ENCODE assay signal across 9 cellular contexts in the genomic region with DNA sequence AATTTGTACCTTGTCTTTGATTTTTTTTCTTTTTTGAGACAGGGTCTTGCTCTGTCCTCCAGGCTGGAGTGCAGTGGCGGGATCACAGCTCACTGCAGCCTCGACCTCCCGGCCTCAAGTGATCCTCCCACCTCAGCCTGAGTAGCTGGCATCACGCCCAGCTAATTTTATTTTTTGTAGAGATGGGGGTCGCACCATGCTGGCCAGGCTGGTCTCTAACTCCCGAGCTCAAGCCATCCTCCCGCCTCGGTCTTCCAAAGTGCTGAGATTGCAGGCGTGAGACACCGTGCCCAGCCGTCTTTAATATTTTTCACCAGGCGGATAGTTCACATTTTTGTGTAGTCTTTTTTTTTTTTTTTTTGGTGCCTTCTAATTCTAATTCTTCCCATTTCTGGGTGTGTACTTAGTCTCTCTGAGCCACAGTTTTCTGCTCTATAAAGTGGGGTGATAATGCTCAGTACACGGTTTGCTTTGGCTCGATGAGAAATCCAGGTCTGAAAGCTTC. TPM values are rescaled to one million over a fixed set of nuclear protein-coding genes. Genes with fewer than 3 reads are reported as not detected.
A peak's percentile ranks its signal among the peaks of the same experiment; 100 is the strongest.
DNase-seq lines count a peak whose midpoint lies in the region; ATAC-seq, FAIRE-seq and TF ChIP-seq lines count a peak whose summit lies in the region.
"Had no signal": no experiment of that assay in that cellular context is flagged by ENCODE, and none has a peak within 500 bp of the region (broad histone marks: within the 10 kb centered on the region; RNA-seq: fewer than 3 reads in every experiment).

No MANE protein-coding gene starts in this region.

- H2AFZ ChIP-seq in GM23248, result peak overlapping the region; percentile 86
- H2AFZ ChIP-seq in SU-DHL-6 (ENCODE audit: low read depth, low read length, severe bottlenecking), result peak overlapping the region; percentile 66

- peaks cover 3% of the 10 kb centered on the region; the same call in 1 of the 2 replicates for H4K20me1 ChIP-seq in GM23248 (ENCODE audit: insufficient read depth)
- H4K20me1 ChIP-seq in SU-DHL-6 (ENCODE audit: low read depth, low read length), result no peaks in the 10 kb centered on the region

- H3K79me2 ChIP-seq in GM23248 (ENCODE audit: insufficient read depth) (peaks cover 43% of the 10 kb centered on the region), SU-DHL-6 (ENCODE audit: insufficient read depth, low read length) (peaks cover 37% of the 10 kb centered on the region)

- H3K4me1 ChIP-seq in GM23248 (ENCODE audit: insufficient read depth) (peaks cover 12% of the 10 kb centered on the region), gastrocnemius medialis (peaks cover 24% of the 10 kb centered on the region in 2 donors)

- H3K27me3 ChIP-seq in GM23248 (replicated peaks; ENCODE audit: insufficient read depth), result no peaks in the 10 kb centered on the region
- H3K27me3 ChIP-seq in SU-DHL-6 (ENCODE audit: low read length), result no peaks in the 10 kb centered on the region
- no peaks in the 10 kb centered on the region for H3K27me3 ChIP-seq in gastrocnemius medialis

- intact Hi-C loops in gastrocnemius medialis (cut with DNase I; ENCODE audit: low total_unique reads), result loop anchor here (1.0 to 2.0 kb wide), 3 partner anchors 59 to 132 kb away; partner anchors contain the start of genes BRK1 and SEC13

- FAIRE-seq in urothelium cell line (lab: Jason Lieb, UNC), result no peak

- ATAC-seq in gastrocnemius medialis, result peak in 1 of 2 donors; percentile 3
- ATAC-seq in HG03565 (IDR thresholded peaks at IDR 0.05; ENCODE audit: unreplicated experiment), result no peak
- no peak for ATAC-seq in GM18861 (IDR thresholded peaks at IDR 0.05; ENCODE audit: unreplicated experiment)
- no peak for ATAC-seq in GM21528 (IDR thresholded peaks at IDR 0.05; ENCODE audit: low FRiP score, unreplicated experiment)

- H3K9me2 ChIP-seq in GM23248 (ENCODE audit: insufficient read depth) (no peaks in the 10 kb centered on the region), SU-DHL-6 (replicated peaks; ENCODE audit: insufficient read depth, low read length) (no peaks in the 10 kb centered on the region)

- no peaks in the 10 kb centered on the region for H3K9me3 ChIP-seq in GM23248 (ENCODE audit: low read depth)
- H3K9me3 ChIP-seq in SU-DHL-6 (ENCODE audit: insufficient read depth, low read length), result peaks cover 19% of the 10 kb centered on the region; the same call in 1 of the 2 replicates
- no peaks in the 10 kb centered on the region for H3K9me3 ChIP-seq in gastrocnemius medialis

- no peaks in the 10 kb centered on the region; the same call in 1 of the 2 replicates for H3F3A ChIP-seq in GM23248 (ENCODE audit: insufficient read depth)
- H3F3A ChIP-seq in SU-DHL-6 (ENCODE audit: insufficient read depth), result 0 out of 2 replicates have a peak, but pooled peaks cover 7% of the 10 kb centered on the region

- no peak for TF ChIP-seq POLR2A in gastrocnemius medialis (IDR thresholded peaks at IDR 0.05)

- DNase-seq in GM23248, result no peak
- no peak for DNase-seq in fibroblast of the aortic adventitia (ENCODE audit: low read depth)
- no peak for DNase-seq in gastrocnemius medialis
- DNase-seq in urothelium cell line (ENCODE audit: low spot score), result no peak

- in situ Hi-C loops in GM23248 (cut with MboI) (no loop called here), gastrocnemius medialis (cut with MboI; ENCODE audit: low sequenced_read_pairs in 4 of 4) (no loop called here)

- H3K27ac ChIP-seq in GM23248 (peak overlapping the region; percentile 72), SU-DHL-6 (ENCODE audit: low read depth, low read length) (peak overlapping the region; percentile 49), gastrocnemius medialis (peak overlapping the region; percentile 77 to 96 (median 84))

- peak overlapping the region; percentile 98 for H3K4me2 ChIP-seq in GM23248 (ENCODE audit: unreplicated experiment)
- peak overlapping the region; percentile 64 for H3K4me2 ChIP-seq in SU-DHL-6 (ENCODE audit: low read depth, low read length, poor library complexity, severe bottlenecking)

- no peaks in the 10 kb centered on the region for H3K36me3 ChIP-seq in GM23248 (ENCODE audit: low read depth)
- H3K36me3 ChIP-seq in SU-DHL-6 (ENCODE audit: low read length), result no peaks in the 10 kb centered on the region; the same call in 1 of the 2 replicates
- H3K36me3 ChIP-seq in gastrocnemius medialis, result peaks cover 0 to 33% of the 10 kb centered on the region in 2 donors

- WGBS in GM23248 (ENCODE audit: low coverage in 1 of 2, low lambda C conversion rate in 2 of 2, missing lambda C conversion rate in 2 of 2), 2 experiments, result 15 to 18% methylated on average over 14 of the region's 14 CpGs

- no peak for TF ChIP-seq CTCF in SU-DHL-6 (IDR thresholded peaks at IDR 0.05; ENCODE audit: insufficient read depth, low read length, poor library complexity, severe bottlenecking)
- TF ChIP-seq CTCF in fibroblast of the aortic adventitia (IDR thresholded peaks at IDR 0.05; ENCODE audit: insufficient read depth, low read length), result no peak
- TF ChIP-seq CTCF in gastrocnemius medialis (IDR thresholded peaks at IDR 0.05 in 4 of 5, conservative IDR thresholded peaks at IDR 0.05 in 1 of 5), result no peak

- H3K9ac ChIP-seq in GM23248 (peak overlapping the region; percentile 91), SU-DHL-6 (ENCODE audit: low read length) (peak overlapping the region; percentile 42)

- H3K4me3 ChIP-seq in GM23248, result peak overlapping the region; percentile 83
- peak overlapping the region; percentile 31 for H3K4me3 ChIP-seq in SU-DHL-6 (ENCODE audit: insufficient read depth, low read length, poor library complexity, severe bottlenecking)
- peak overlapping the region; percentile 93 for H3K4me3 ChIP-seq in fibroblast of the aortic adventitia (ENCODE audit: low read depth, low read length)
- peak overlapping the region; percentile 60 to 92 (median 81) for H3K4me3 ChIP-seq in gastrocnemius medialis

RNA-seq across cellular contexts. Expression of gene TATDN2, which starts 0.5 kb away (rescaled TPM):
- total RNA-seq in GM23248 (2014; rRNA removed; shearing (Covaris generic)), result 8.4 and 10.1 TPM in 2 replicates
- 4.6 and 4.9 TPM in 2 replicates for polyA plus RNA-seq in GM23248 (2016; fragmentation: Nextera tagmentation; extraction: Ambion mirVana)
- total RNA-seq in fibroblast of the aortic adventitia (ENCODE audit: low replicate concordance) (20.8 and 25.6 TPM in 2 replicates), gastrocnemius medialis (10 to 100 TPM; 10.9 to 11.5 (median 10.9) TPM)

RNA-seq across cellular contexts. Expression of gene GHRL, which starts 45.0 kb away (rescaled TPM):
- not detected in 2 replicates for total RNA-seq in GM23248 (2014; rRNA removed; shearing (Covaris generic))
- 0.71 TPM in 1 of 2 replicates, not detected in the other for polyA plus RNA-seq in GM23248 (2016; fragmentation: Nextera tagmentation; extraction: Ambion mirVana)
- total RNA-seq in fibroblast of the aortic adventitia (ENCODE audit: low replicate concordance), result not detected in 2 replicates
- not detected for total RNA-seq in gastrocnemius medialis
- total RNA-seq: myocyte had no signal

Comparison
In these comparisons a context has a peak if more than half of its experiments do, and no peak if none do; other contexts are left out.
1. H3K4me3 ChIP-seq: peak in every context shown above with its lines; median percentile 93 in fibroblast of the aortic adventitia; 83 in GM23248; 81 in gastrocnemius medialis; 31 in SU-DHL-6.